In genomic region chr5:109981979-109982378, GRCh38 we compare ENCODE assay signal across 32 cellular contexts.
"Had no signal": no experiment of that assay in that cellular context is flagged by ENCODE, and none has a peak within 500 bp of the region (broad histone marks: within the 10 kb centered on the region; RNA-seq: fewer than 3 reads in every experiment).

No MANE protein-coding gene starts in this region.

- H3K9me3 Mint-ChIP-seq: activated B cell treated with CpG ODN at 0.5 μM for 24 hours; activated CD8-positive, alpha-beta T cell treated with anti-CD3 and anti-CD28 coated beads for 36 hours; activated T-cell treated with anti-CD3 and anti-CD28 coated beads, Interleukin-2, amount 50 U/mL, for 4 hours; activated T-helper 17 cell treated with anti-CD3 and anti-CD28 coated beads, Interleukin-2, amount 50 U/mL, for 72 hours; central memory CD8-positive, alpha-beta T cell; T-helper 2 cell treated with Interferon-gamma antibody and Interleukin-4, amounts not matched to agents 5 μg/mL and 100 μg/mL, for 36 hours had no signal

- H3K27ac ChIP-seq: brain microvascular endothelial cell, coronary artery, dorsolateral prefrontal cortex, WERI-Rb-1 had no signal

- H3K4me1 Mint-ChIP-seq: activated B cell treated with CpG ODN at 0.5 μM for 24 hours; activated T-helper 17 cell treated with anti-CD3 and anti-CD28 coated beads, Interleukin-2, amount 50 U/mL, for 72 hours; central memory CD8-positive, alpha-beta T cell had no signal

- H3K27me3 ChIP-seq: brain microvascular endothelial cell, dorsolateral prefrontal cortex had no signal

- H3K27me3 Mint-ChIP-seq: activated CD8-positive, alpha-beta T cell treated with anti-CD3 and anti-CD28 coated beads for 36 hours; activated naive CD8-positive, alpha-beta T cell; activated T-helper 17 cell treated with anti-CD3 and anti-CD28 coated beads, Interleukin-2, amount 50 U/mL, for 72 hours; central memory CD8-positive, alpha-beta T cell; dendritic cell treated with granulocyte-macrophage colony-stimulating factor and Interleukin-4, amounts not matched to agents 40 ng/mL and 50 ng/mL, for 4 days had no signal

- H3K27ac Mint-ChIP-seq: activated B cell treated with CpG ODN at 0.5 μM for 24 hours; activated CD8-positive, alpha-beta T cell treated with anti-CD3 and anti-CD28 coated beads for 36 hours; activated naive CD8-positive, alpha-beta T cell; activated T-helper 17 cell treated with anti-CD3 and anti-CD28 coated beads, Interleukin-2, amount 50 U/mL, for 72 hours; dendritic cell treated with granulocyte-macrophage colony-stimulating factor and Interleukin-4, amounts not matched to agents 40 ng/mL and 50 ng/mL, for 4 days; endodermal cell; T-helper 2 cell treated with Interferon-gamma antibody and Interleukin-4, amounts not matched to agents 5 μg/mL and 100 μg/mL, for 36 hours had no signal

- FAIRE-seq: astrocyte, bronchial epithelial cell, frontal cortex had no signal

- DNase-seq: activated B cell treated with CpG ODN at 0.5 μM for 24 hours; activated CD4-positive, alpha-beta T cell treated with anti-CD3 and anti-CD28 coated beads for 48 hours; activated CD4-positive, alpha-beta T cell treated with anti-CD3 and anti-CD28 coated beads, Interleukin-2, amount 50 U/mL, for 1 hour; activated CD4-positive, alpha-beta T cell treated with anti-CD3 and anti-CD28 coated beads, Interleukin-2, amount 50 U/mL, for 48 hours; activated CD8-positive, alpha-beta memory T cell treated with anti-CD3 and anti-CD28 coated beads for 24 hours; activated CD8-positive, alpha-beta T cell treated with anti-CD3 and anti-CD28 coated beads for 36 hours; activated effector memory CD4-positive, alpha-beta T cell treated with Interleukin-2 at 50 U/mL for 16 hours; activated gamma-delta T cell treated with Interleukin-2 at 50 U/mL for 16 hours; activated naive CD4-positive, alpha-beta T cell treated with anti-CD3 and anti-CD28 coated beads, Interleukin-2, amount 50 U/mL, for 16 hours; activated naive CD4-positive, alpha-beta T cell treated with Interleukin-2 at 50 U/mL for 16 hours; activated T-cell treated with anti-CD3 and anti-CD28 coated beads, Interleukin-2, amount 50 U/mL, for 4 hours; amniotic stem cell; anterior cingulate cortex; brain microvascular endothelial cell; dorsolateral prefrontal cortex; effector memory CD4-positive, alpha-beta T cell; endodermal cell; foreskin fibroblast; head of caudate nucleus; T1000; WERI-Rb-1 had no signal

- H3K4me3 ChIP-seq: coronary artery, dorsolateral prefrontal cortex had no signal

- H3K4me3 Mint-ChIP-seq: activated B cell treated with CpG ODN at 0.5 μM for 24 hours; activated CD8-positive, alpha-beta T cell treated with anti-CD3 and anti-CD28 coated beads for 36 hours; activated naive CD8-positive, alpha-beta T cell; activated T-cell treated with anti-CD3 and anti-CD28 coated beads, Interleukin-2, amount 50 U/mL, for 4 hours; activated T-helper 17 cell treated with anti-CD3 and anti-CD28 coated beads, Interleukin-2, amount 50 U/mL, for 72 hours; central memory CD8-positive, alpha-beta T cell; dendritic cell treated with granulocyte-macrophage colony-stimulating factor and Interleukin-4, amounts not matched to agents 40 ng/mL and 50 ng/mL, for 4 days; endodermal cell; T-helper 2 cell treated with Interferon-gamma antibody and Interleukin-4, amounts not matched to agents 5 μg/mL and 100 μg/mL, for 36 hours had no signal

- H3K36me3 ChIP-seq: brain microvascular endothelial cell had no signal

- ATAC-seq: activated CD4-positive, CD25-positive, alpha-beta regulatory T cell treated with anti-CD3 and anti-CD28 coated beads, Interleukin-2, amount 50 U/mL, for 24 hours; activated CD8-positive, alpha-beta T cell treated with anti-CD3 and anti-CD28 coated beads for 36 hours; activated T-cell treated with anti-CD3 and anti-CD28 coated beads, Interleukin-2, amount 50 U/mL, for 4 hours; activated T-helper 17 cell treated with anti-CD3 and anti-CD28 coated beads, Interleukin-2, amount 50 U/mL, for 72 hours; esophagus mucosa had no signal
